Comparison of ENCODE assay signal across 8 cellular contexts in genomic region chr9:92293452-92294296, GRCh38. TPM values are rescaled to one million over a fixed set of nuclear protein-coding genes. Genes with fewer than 3 reads are reported as not detected.
DNase-seq lines count a peak whose midpoint lies in the region; ATAC-seq and TF ChIP-seq lines count a peak whose summit lies in the region.

TSS of gene IARS1 (minus strand) at chr9:92293697. CDS start at chr9:92289419, 4,278 bp downstream.

- TF ChIP-seq CTCF in lower lobe of right lung (IDR thresholded peaks at IDR 0.05): peak; percentile 47

- H3K27ac ChIP-seq in lower lobe of right lung: peak within 1 kb of the TSS; percentile 84

- H3K9me3 ChIP-seq in lower lobe of right lung: no peaks in the 10 kb centered on the region

- intact Hi-C loops in lower lobe of right lung (cut with DNase I): no loop called here

- peaks cover 24% of the 10 kb centered on the region for H3K36me3 ChIP-seq in lower lobe of right lung

- H3K4me3 ChIP-seq in lower lobe of right lung: peak within 1 kb of the TSS; percentile 77

- H3K27me3 ChIP-seq in lower lobe of right lung (ENCODE audit: low read depth): no peaks in the 10 kb centered on the region

- DNase-seq in COLO829 (ENCODE audit: low spot score): peak; percentile 92
- peak; percentile 94 for DNase-seq in HS-5 (ENCODE audit: low read depth)
- DNase-seq in NK-92 (lab: John Stamatoyannopoulos, UW; ENCODE audit: unreplicated experiment): peak; percentile 93
- DNase-seq in activated CD8-positive, alpha-beta memory T cell treated with anti-CD3 and anti-CD28 coated beads for 1 hour (ENCODE audit: extremely low read depth in 1 of 2, low read depth in 1 of 2): peak; percentile 98 to 99
- peak; percentile 99 for DNase-seq in effector CD4-positive, alpha-beta T cell
- DNase-seq in lower lobe of right lung: peak; percentile 97
- DNase-seq in stimulated activated CD4-positive, alpha-beta T cell treated with anti-CD3 and anti-CD28 coated beads, TNF-alpha, amount 100 ng/mL, for 24 hours (ENCODE audit: low read depth in 3 of 3): peak; percentile 100

- H3K4me1 ChIP-seq in lower lobe of right lung: peaks cover 24% of the 10 kb centered on the region

- peak; percentile 82 for ATAC-seq in GM19468 (IDR thresholded peaks at IDR 0.05; ENCODE audit: extremely low read depth, unreplicated experiment)
- ATAC-seq in lower lobe of right lung: peak; percentile 100

RNA-seq across cellular contexts. Expression of gene IARS1, which starts in this region (rescaled TPM):
- total RNA-seq in lower lobe of right lung: 74.2 TPM

Comparison
In these comparisons a context has a peak if more than half of its experiments do, and no peak if none do; other contexts are left out.
1. Peak in every context shown above with its lines: DNase-seq, ATAC-seq, H3K4me3 ChIP-seq and H3K27ac ChIP-seq.